In the genomic region with DNA sequence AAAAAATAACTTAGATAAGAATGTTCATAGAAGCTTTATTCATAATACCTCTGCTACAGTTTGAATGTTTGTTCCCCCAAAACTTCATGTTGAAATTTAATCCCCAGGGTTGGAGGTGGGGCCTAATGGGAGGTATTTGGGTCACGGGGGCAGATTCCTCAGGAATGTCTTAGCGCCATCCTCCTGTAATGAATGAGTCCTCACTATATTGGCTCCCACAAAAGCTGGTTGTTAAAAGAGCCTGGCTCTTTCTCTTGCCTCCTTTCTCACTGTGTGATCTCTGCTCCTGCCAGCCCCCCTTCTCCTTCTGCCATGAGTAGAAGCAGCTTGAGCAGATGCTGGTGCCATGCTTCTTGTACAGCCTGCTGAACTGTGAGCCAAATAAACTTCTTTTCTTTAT, we compare ENCODE assay signal across 14 cellular contexts.
"Had no signal": no experiment of that assay in that cellular context is flagged by ENCODE, and none has a peak within 500 bp of the region (broad histone marks: within the 10 kb centered on the region; RNA-seq: fewer than 3 reads in every experiment).

No MANE protein-coding gene starts in this region.

- H3K36me3 ChIP-seq: esophagus muscularis mucosa, left lung, ovary had no signal

- H3K27me3 Mint-ChIP-seq: activated CD4-positive, alpha-beta memory T cell treated with anti-CD3 and anti-CD28 coated beads, Interleukin-2, amount 10 ng/mL, durations not matched to agents 7 days and 5 days; activated naive CD8-positive, alpha-beta T cell; stimulated activated naive CD8-positive, alpha-beta T cell treated with anti-CD3 and anti-CD28 coated beads, Interleukin-15, Interleukin-2, amounts not matched to agents 100 ng/mL and 50 ng/mL, for 24 hours had no signal

- DNase-seq: activated CD4-positive, alpha-beta memory T cell treated with anti-CD3 and anti-CD28 coated beads, Interleukin-2, amount 10 ng/mL, durations not matched to agents 7 days and 5 days; activated gamma-delta T cell; activated T-cell treated with anti-CD3 and anti-CD28 coated beads, Interleukin-2, amount 50 U/mL, for 48 hours; dorsolateral prefrontal cortex; left lung; nephron progenitor cell; ovary; stimulated activated CD4-positive, alpha-beta T cell treated with anti-CD3 and anti-CD28 coated beads, Interleukin-15, amount 100 ng/mL, for 24 hours; stimulated activated CD4-positive, alpha-beta T cell treated with anti-CD3 and anti-CD28 coated beads, Interleukin-4, amount 100 ng/mL, for 24 hours; testis had no signal

- H3K36me3 Mint-ChIP-seq: activated naive CD8-positive, alpha-beta T cell had no signal

- H3K9me3 ChIP-seq: esophagus muscularis mucosa, left lung, ovary, testis had no signal

- ATAC-seq: left lung had no signal

- H3K4me1 ChIP-seq: left lung, testis had no signal

- H3K4me3 Mint-ChIP-seq: activated CD4-positive, alpha-beta memory T cell treated with anti-CD3 and anti-CD28 coated beads, Interleukin-2, amount 10 ng/mL, durations not matched to agents 7 days and 5 days; activated naive CD8-positive, alpha-beta T cell; nephron progenitor cell; stimulated activated naive CD8-positive, alpha-beta T cell treated with anti-CD3 and anti-CD28 coated beads, Interleukin-15, Interleukin-2, amounts not matched to agents 100 ng/mL and 50 ng/mL, for 24 hours; T-helper 2 cell treated with Interferon-gamma antibody and Interleukin-4, amounts not matched to agents 5 μg/mL and 100 μg/mL, for 36 hours had no signal

- H3K27ac Mint-ChIP-seq: activated CD4-positive, alpha-beta memory T cell treated with anti-CD3 and anti-CD28 coated beads, Interleukin-2, amount 10 ng/mL, durations not matched to agents 7 days and 5 days; activated naive CD8-positive, alpha-beta T cell; nephron progenitor cell; stimulated activated naive CD8-positive, alpha-beta T cell treated with anti-CD3 and anti-CD28 coated beads, Interleukin-15, Interleukin-2, amounts not matched to agents 100 ng/mL and 50 ng/mL, for 24 hours; T-helper 2 cell treated with Interferon-gamma antibody and Interleukin-4, amounts not matched to agents 5 μg/mL and 100 μg/mL, for 36 hours had no signal

- H3K27ac ChIP-seq: dorsolateral prefrontal cortex, esophagus muscularis mucosa, left lung, ovary, testis had no signal

- H3K4me3 ChIP-seq: dorsolateral prefrontal cortex, esophagus muscularis mucosa, left lung, ovary, testis had no signal

- H3K27me3 ChIP-seq: dorsolateral prefrontal cortex, esophagus muscularis mucosa, left lung, ovary, testis had no signal

- H3K9me3 Mint-ChIP-seq: activated CD4-positive, alpha-beta memory T cell treated with anti-CD3 and anti-CD28 coated beads, Interleukin-2, amount 10 ng/mL, durations not matched to agents 7 days and 5 days; stimulated activated naive CD8-positive, alpha-beta T cell treated with anti-CD3 and anti-CD28 coated beads, Interleukin-15, Interleukin-2, amounts not matched to agents 100 ng/mL and 50 ng/mL, for 24 hours; T-helper 2 cell treated with Interferon-gamma antibody and Interleukin-4, amounts not matched to agents 5 μg/mL and 100 μg/mL, for 36 hours had no signal

- H3K4me1 Mint-ChIP-seq: activated CD4-positive, alpha-beta memory T cell treated with anti-CD3 and anti-CD28 coated beads, Interleukin-2, amount 10 ng/mL, durations not matched to agents 7 days and 5 days had no signal
